ENCODE assay signal across 8 cellular contexts in genomic region chr20:35091808-35092523, GRCh38. TPM values are rescaled to one million over a fixed set of nuclear protein-coding genes. Genes with fewer than 3 reads are reported as not detected.
DNase-seq lines count a peak whose midpoint lies in the region; ATAC-seq and TF ChIP-seq lines count a peak whose summit lies in the region.

No MANE protein-coding gene starts in this region.

- CTCF ChIA-PET in CD8-positive, alpha-beta T cell (lab: Charles Lee) = interaction anchor here (0.6 to 4.5 kb wide), 3 partner anchors 44 to 185 kb away, joined by 3 to 23 read pairs (median 3); no protein-coding TSS in a partner anchor

- H2AFZ ChIP-seq in hepatocyte = peak overlapping the region; percentile 71

- no peak for TF ChIP-seq CTCF in CD8-positive, alpha-beta T cell (IDR thresholded peaks at IDR 0.05)
- TF ChIP-seq CTCF in hepatocyte (IDR thresholded peaks at IDR 0.05; ENCODE audit: poor library complexity) = no peak

- peaks cover 42% of the 10 kb centered on the region for H3K4me1 ChIP-seq in CD8-positive, alpha-beta T cell (ENCODE audit: insufficient read depth, low read length)
- peaks cover 18% of the 10 kb centered on the region for H3K4me1 ChIP-seq in hepatocyte (ENCODE audit: insufficient read depth)

- peak overlapping the region; percentile 89 for H3K4me3 Mint-ChIP-seq in CD8-positive, alpha-beta T cell
- peak overlapping the region; percentile 93 for H3K4me3 Mint-ChIP-seq in activated naive CD8-positive, alpha-beta T cell

- under 1% methylated on average over 21 of the region's 28 CpGs for WGBS in hepatocyte (ENCODE audit: low lambda C conversion rate, missing lambda C conversion rate)

- intact Hi-C loops in CD8-positive, alpha-beta T cell (cut with DNase I, micrococcal nuclease) = loop anchor here (1.0 to 10.0 kb wide), 14 partner anchors 55 to 1097 kb away; partner anchors contain the start of genes EDEM2 (in 2 of the 2), GSS (in 2 of the 2), MMP24OS (in 2 of the 2) and MYH7B (in 2 of the 2)

- peak in 1 of 7 experiments; percentile 50 for DNase-seq in CD8-positive, alpha-beta T cell
- DNase-seq in HuH-7 (ENCODE audit: low spot score) (peak; percentile 28), hepatocyte (ENCODE audit: low spot score) (peak; percentile 31), skeletal muscle cell (ENCODE audit: low read depth) (no peak), NCI-H187 treated with DMSO at 0.1 percent for 48 hours (lab: John Stamatoyannopoulos, UW) (no peak)
- DNase-seq in central memory CD4-positive, alpha-beta T cell = no peak

- H3K4me3 ChIP-seq in CD8-positive, alpha-beta T cell (ENCODE audit: low read depth, low read length) = peak overlapping the region; percentile 84
- H3K4me3 ChIP-seq in hepatocyte = peak overlapping the region; percentile 95
- peak overlapping the region; percentile 90 for H3K4me3 ChIP-seq in skeletal muscle cell (ENCODE audit: low read depth, low read length)

- POLR2A ChIA-PET in CD8-positive, alpha-beta T cell (lab: Charles Lee) = interaction anchor here (0.5 to 1.3 kb wide), 2 partner anchors 23 to 862 kb away, joined by 3 read pairs; partner anchors contain the start of gene SCAND1

- ATAC-seq in CD8-positive, alpha-beta T cell = peak; percentile 13
- ATAC-seq in GM19463 (IDR thresholded peaks at IDR 0.05; ENCODE audit: unreplicated experiment) = peak; percentile 16

- peak overlapping the region; percentile 85 for H3K4me2 ChIP-seq in hepatocyte

- peak overlapping the region; percentile 74 for H3K27ac ChIP-seq in CD8-positive, alpha-beta T cell (ENCODE audit: low read depth, low read length)
- peak overlapping the region; percentile 98 for H3K27ac ChIP-seq in hepatocyte

- H3K9me3 ChIP-seq in CD8-positive, alpha-beta T cell (ENCODE audit: low read length) = no peaks in the 10 kb centered on the region
- H3K9me3 ChIP-seq in hepatocyte (ENCODE audit: low read depth) = no peaks in the 10 kb centered on the region

- no peaks in the 10 kb centered on the region for H3K27me3 Mint-ChIP-seq in CD8-positive, alpha-beta T cell (ENCODE audit: low read depth)
- H3K27me3 Mint-ChIP-seq in activated naive CD8-positive, alpha-beta T cell = no peaks in the 10 kb centered on the region

- H3K9me2 ChIP-seq in hepatocyte (replicated peaks; ENCODE audit: insufficient read depth) = no peaks in the 10 kb centered on the region

- H3K36me3 ChIP-seq in CD8-positive, alpha-beta T cell (ENCODE audit: insufficient read depth, low read length) = no peaks in the 10 kb centered on the region
- no peaks in the 10 kb centered on the region for H3K36me3 ChIP-seq in hepatocyte (replicated peaks; ENCODE audit: insufficient read depth, low read depth)

- peaks cover 20% of the 10 kb centered on the region for H3K36me3 Mint-ChIP-seq in CD8-positive, alpha-beta T cell
- H3K36me3 Mint-ChIP-seq in activated naive CD8-positive, alpha-beta T cell = peaks cover 2% of the 10 kb centered on the region

- H4K20me1 ChIP-seq in hepatocyte (ENCODE audit: insufficient read depth, poor library complexity, severe bottlenecking) = peaks cover 43% of the 10 kb centered on the region

- peak overlapping the region; percentile 91 for H3K27ac Mint-ChIP-seq in CD8-positive, alpha-beta T cell
- peak overlapping the region; percentile 91 for H3K27ac Mint-ChIP-seq in activated naive CD8-positive, alpha-beta T cell

- H3K79me2 ChIP-seq in hepatocyte = peaks cover 55% of the 10 kb centered on the region

- H3K4me1 Mint-ChIP-seq in CD8-positive, alpha-beta T cell (ENCODE audit: low read depth) = peaks cover 53% of the 10 kb centered on the region
- H3K4me1 Mint-ChIP-seq in activated naive CD8-positive, alpha-beta T cell (ENCODE audit: low read depth) = peaks cover 55% of the 10 kb centered on the region

- H3K9me3 Mint-ChIP-seq in CD8-positive, alpha-beta T cell = no peaks in the 10 kb centered on the region
- no peaks in the 10 kb centered on the region for H3K9me3 Mint-ChIP-seq in activated naive CD8-positive, alpha-beta T cell (ENCODE audit: low read depth)

- H3K27me3 ChIP-seq in CD8-positive, alpha-beta T cell (ENCODE audit: insufficient read depth, low read length) = no peaks in the 10 kb centered on the region
- no peaks in the 10 kb centered on the region for H3K27me3 ChIP-seq in hepatocyte

RNA-seq across cellular contexts. Expression of gene TRPC4AP, which starts 0.6 kb away (rescaled TPM):
- total RNA-seq in CD8-positive, alpha-beta T cell = 10 to 100 TPM; 63.3 to 64.0 TPM
- total RNA-seq in hepatocyte = 81.0 and 88.6 TPM in 2 replicates
- polyA plus RNA-seq in hepatocyte = 94.9 and 102 TPM in 2 replicates

RNA-seq across cellular contexts. Expression of gene EDEM2, which starts 55.2 kb away (rescaled TPM):
- 10 to 100 TPM; 13.8 TPM for total RNA-seq in CD8-positive, alpha-beta T cell
- 24.7 and 27.4 TPM in 2 replicates for total RNA-seq in hepatocyte
- 38.3 and 40.8 TPM in 2 replicates for polyA plus RNA-seq in hepatocyte

Comparison
In these comparisons a context has a peak if more than half of its experiments do, and no peak if none do; other contexts are left out.
1. DNase-seq: peak in HuH-7 (single experiment) and hepatocyte (single experiment); none in skeletal muscle cell (single experiment), central memory CD4-positive, alpha-beta T cell (single experiment) and NCI-H187 treated with DMSO at 0.1 percent for 48 hours (single experiment).
2. Peak in every context shown above with its lines, with median percentiles within 50 percentile points of each other: H3K4me3 ChIP-seq.